Comparison of ENCODE assay signal across 10 cellular contexts in the genomic region with DNA sequence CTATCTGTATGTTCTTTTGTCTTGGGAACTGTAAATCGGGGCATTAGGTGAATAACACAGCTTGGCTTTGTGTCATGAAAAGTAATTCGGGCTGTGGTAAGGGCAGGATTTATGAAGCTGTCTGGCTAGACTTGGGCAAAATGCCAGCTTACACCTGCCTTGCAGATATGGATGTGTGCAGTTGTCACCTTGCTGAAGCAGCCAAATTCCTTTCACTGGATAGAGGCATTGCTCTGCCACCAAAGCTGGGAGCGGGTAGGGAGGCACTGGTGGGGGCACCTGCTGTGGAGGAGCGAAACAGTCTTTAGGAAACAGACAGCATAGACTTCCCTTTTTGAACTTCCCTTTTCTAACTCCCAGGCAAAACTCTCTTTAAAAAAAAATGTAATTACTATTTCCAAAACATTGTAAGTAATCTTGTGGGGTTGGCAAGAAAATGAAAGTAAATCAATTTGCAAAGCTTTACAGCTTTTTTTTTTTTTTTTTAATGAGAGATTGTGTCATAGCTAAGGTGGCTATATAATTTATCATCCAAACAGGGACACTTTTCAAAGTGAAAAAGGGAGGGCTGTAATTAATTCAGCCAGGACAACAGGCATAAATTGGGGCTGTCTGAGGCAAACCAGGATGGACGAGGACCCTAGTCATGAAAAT.
A peak's percentile ranks its signal among the peaks of the same experiment; 100 is the strongest.
DNase-seq lines count a peak whose midpoint lies in the region; ATAC-seq and TF ChIP-seq lines count a peak whose summit lies in the region.
"Had no signal": no experiment of that assay in that cellular context is flagged by ENCODE, and none has a peak within 500 bp of the region (broad histone marks: within the 10 kb centered on the region; RNA-seq: fewer than 3 reads in every experiment).

No MANE protein-coding gene starts in this region.

- H3K9me2 ChIP-seq in Karpas-422 (replicated peaks; ENCODE audit: insufficient read depth, low read length), result no peaks in the 10 kb centered on the region

- ATAC-seq in GM21576 (IDR thresholded peaks at IDR 0.05; ENCODE audit: unreplicated experiment), result peak; percentile 53

- H3K27me3 Mint-ChIP-seq in neural progenitor cell (ENCODE audit: insufficient read depth, low read depth), result peaks cover 2% of the 10 kb centered on the region
- H3K27me3 Mint-ChIP-seq: activated naive CD8-positive, alpha-beta T cell treated with anti-CD3 and anti-CD28 coated beads, Interleukin-2, amount 10 ng/mL, durations not matched to agents 7 days and 5 days had no signal

- no peaks in the 10 kb centered on the region for H3K36me3 ChIP-seq in Karpas-422 (ENCODE audit: insufficient read depth, low read length)
- H3K36me3 ChIP-seq in thyroid gland, result no peaks in the 10 kb centered on the region
- H3K36me3 ChIP-seq in neural progenitor cell, result no peaks in the 10 kb centered on the region
- H3K36me3 ChIP-seq: ovary had no signal

- H3K4me1 ChIP-seq in Karpas-422 (ENCODE audit: low read length) (peaks cover 29% of the 10 kb centered on the region), thyroid gland (peaks cover 13 to 21% of the 10 kb centered on the region in 2 donors), neural progenitor cell (peaks cover 2% of the 10 kb centered on the region)

- H3F3A ChIP-seq in neural progenitor cell (ENCODE audit: low read depth), result peaks cover 2% of the 10 kb centered on the region

- H3K4me3 ChIP-seq in Karpas-422 (ENCODE audit: low read length) (peak overlapping the region; percentile 21), thyroid gland (replicated peaks in 1 of 3) (no peak overlapping the region), neural progenitor cell (no peak overlapping the region)
- H3K4me3 ChIP-seq: ovary had no signal

- TF ChIP-seq POLR2A in thyroid gland (IDR thresholded peaks at IDR 0.05), result no peak

- peaks cover 9% of the 10 kb centered on the region for H3K4me1 Mint-ChIP-seq in neural progenitor cell
- H3K4me1 Mint-ChIP-seq: activated naive CD8-positive, alpha-beta T cell treated with anti-CD3 and anti-CD28 coated beads, Interleukin-2, amount 10 ng/mL, durations not matched to agents 7 days and 5 days had no signal

- WGBS in thyroid gland, 2 donors, result 27 to 44% methylated on average over 5 of the region's 5 CpGs

- TF ChIP-seq CTCF in thyroid gland (IDR thresholded peaks at IDR 0.05) (no peak), neural progenitor cell (IDR thresholded peaks at IDR 0.05) (no peak)

- peak overlapping the region; percentile 66 for H3K4me2 ChIP-seq in Karpas-422 (ENCODE audit: low read depth, low read length, poor library complexity, severe bottlenecking)
- H3K4me2 ChIP-seq in neural progenitor cell, result no peak overlapping the region

- H3K79me2 ChIP-seq in Karpas-422 (ENCODE audit: low read length) (no peaks in the 10 kb centered on the region), neural progenitor cell (ENCODE audit: low read depth) (no peaks in the 10 kb centered on the region)

- H3K9me3 ChIP-seq in Karpas-422 (ENCODE audit: low read length), result no peaks in the 10 kb centered on the region
- H3K9me3 ChIP-seq in thyroid gland, result no peaks in the 10 kb centered on the region
- no peaks in the 10 kb centered on the region for H3K9me3 ChIP-seq in neural progenitor cell (ENCODE audit: low read depth)
- H3K9me3 ChIP-seq: ovary had no signal

- no peaks in the 10 kb centered on the region for H3K36me3 Mint-ChIP-seq in neural progenitor cell
- H3K36me3 Mint-ChIP-seq: activated naive CD8-positive, alpha-beta T cell treated with anti-CD3 and anti-CD28 coated beads, Interleukin-2, amount 10 ng/mL, durations not matched to agents 7 days and 5 days had no signal

- intact Hi-C loops in head of caudate nucleus (cut with DNase I) (no loop called here), thyroid gland (cut with DNase I) (no loop called here)

- no peak overlapping the region for H3K27ac Mint-ChIP-seq in neural progenitor cell
- H3K27ac Mint-ChIP-seq: activated naive CD8-positive, alpha-beta T cell treated with anti-CD3 and anti-CD28 coated beads, Interleukin-2, amount 10 ng/mL, durations not matched to agents 7 days and 5 days had no signal

- H3K9me3 Mint-ChIP-seq in neural progenitor cell, result no peaks in the 10 kb centered on the region

- peak overlapping the region; percentile 32 for H3K9ac ChIP-seq in Karpas-422 (ENCODE audit: low read length)
- no peak overlapping the region for H3K9ac ChIP-seq in neural progenitor cell

- no peak overlapping the region for H3K4me3 Mint-ChIP-seq in neural progenitor cell
- H3K4me3 Mint-ChIP-seq: activated naive CD8-positive, alpha-beta T cell treated with anti-CD3 and anti-CD28 coated beads, Interleukin-2, amount 10 ng/mL, durations not matched to agents 7 days and 5 days had no signal

- H4K20me1 ChIP-seq in Karpas-422 (ENCODE audit: insufficient read depth, low read depth, low read length) (no peaks in the 10 kb centered on the region), neural progenitor cell (ENCODE audit: low read depth) (no peaks in the 10 kb centered on the region)

- H2AFZ ChIP-seq in Karpas-422 (ENCODE audit: low read length) (no peak overlapping the region), neural progenitor cell (replicated peaks) (no peak overlapping the region)

- H3K27ac ChIP-seq in Karpas-422 (ENCODE audit: low read length) (peak overlapping the region; percentile 16; the same call in 1 of the 2 replicates), thyroid gland (no peak overlapping the region), neural progenitor cell (no peak overlapping the region)
- H3K27ac ChIP-seq: ovary had no signal

- peak; percentile 46 for DNase-seq in DMS79 (lab: John Stamatoyannopoulos, UW)
- DNase-seq in Karpas-422, result peak; percentile 87
- DNase-seq in OCI-M1 (lab: John Stamatoyannopoulos, UW), result peak; percentile 65
- DNase-seq in head of caudate nucleus, result peak in 28 of 42 donors; percentile 3 to 56 (median 20)
- DNase-seq in thyroid gland, result peak; percentile 26 to 28
- DNase-seq in neural progenitor cell (ENCODE audit: low spot score), result no peak
- no peak for DNase-seq in amniotic stem cell (lab: John Stamatoyannopoulos, UW)
- DNase-seq: activated naive CD8-positive, alpha-beta T cell treated with anti-CD3 and anti-CD28 coated beads, Interleukin-2, amount 10 ng/mL, durations not matched to agents 7 days and 5 days had no signal

- H3K27me3 ChIP-seq in Karpas-422 (ENCODE audit: low read length), result no peaks in the 10 kb centered on the region
- no peaks in the 10 kb centered on the region for H3K27me3 ChIP-seq in thyroid gland
- H3K27me3 ChIP-seq in neural progenitor cell, result no peaks in the 10 kb centered on the region
- H3K27me3 ChIP-seq: ovary had no signal

Comparison
In these comparisons a context has a peak if more than half of its experiments do, and no peak if none do; other contexts are left out.
1. DNase-seq: peak in DMS79 (single experiment), Karpas-422 (single experiment), OCI-M1 (single experiment), head of caudate nucleus (28 of 42) and thyroid gland (2 of 2); none in neural progenitor cell (single experiment) and amniotic stem cell (single experiment).